8 cellular contexts compared by ENCODE assay signal in the genomic region with DNA sequence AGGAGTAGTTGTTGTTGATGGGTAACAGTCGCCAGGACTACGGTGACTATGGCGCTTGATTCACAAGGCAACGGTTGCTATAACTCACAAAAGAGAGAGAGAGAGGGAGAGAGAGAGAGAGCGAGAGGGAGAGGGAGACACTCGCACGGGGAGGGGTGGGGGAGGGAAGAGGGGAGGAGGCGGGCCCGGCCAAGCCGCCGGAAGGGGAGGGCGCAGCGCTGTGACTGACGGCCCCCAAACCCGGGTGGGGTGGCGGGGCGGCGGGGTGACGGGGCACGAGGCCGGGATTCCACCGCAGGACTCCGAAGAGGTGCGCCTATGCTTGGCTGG. TPM values are rescaled to one million over a fixed set of nuclear protein-coding genes. Genes with fewer than 3 reads are reported as not detected.
DNase-seq lines count a peak whose midpoint lies in the region; ATAC-seq and TF ChIP-seq lines count a peak whose summit lies in the region.

A gene (minus strand): TSS at position 166 of the 330 bp plus-strand sequence. CDS start 130,413 bp downstream, outside the sequence.

- peaks cover 4% of the 10 kb centered on the region for H3K36me3 Mint-ChIP-seq in natural killer cell treated with Interleukin-12 subunit alpha and Interleukin-12 subunit beta and Interleukin-15 and Interleukin-18, amount 100 ng/mL, for 72 hours

- H3K36me3 ChIP-seq in DND-41 (ENCODE audit: insufficient read depth, low read length) (peaks cover 2% of the 10 kb centered on the region; the same call in 1 of the 2 replicates), H7 (replicated peaks; ENCODE audit: control insufficient read depth, insufficient read depth, low read length) (no peaks in the 10 kb centered on the region; the same call in 1 of the 2 replicates)

- no peaks in the 10 kb centered on the region for H3K9me3 ChIP-seq in DND-41 (ENCODE audit: insufficient read depth, low read length, severe bottlenecking)

- ATAC-seq in DND-41 (ENCODE audit: insufficient read depth, low read depth) = peak; percentile 68
- peak; percentile 83 to 88 for ATAC-seq in natural killer cell treated with Interleukin-12 subunit alpha and Interleukin-12 subunit beta and Interleukin-15 and Interleukin-18, amount 100 ng/mL, for 72 hours
- peak; percentile 71 for ATAC-seq in stimulated activated naive CD8-positive, alpha-beta T cell treated with anti-CD3 and anti-CD28 coated beads, Interleukin-15, Interleukin-2, amounts not matched to agents 100 U/mL and 50 U/mL, for 24 hours

- H3K4me1 ChIP-seq in DND-41 (ENCODE audit: insufficient read depth, low read length) = peaks cover 52% of the 10 kb centered on the region

- no peaks in the 10 kb centered on the region for H3K27me3 Mint-ChIP-seq in natural killer cell treated with Interleukin-12 subunit alpha and Interleukin-12 subunit beta and Interleukin-15 and Interleukin-18, amount 100 ng/mL, for 72 hours

- H3K27me3 ChIP-seq in DND-41 (ENCODE audit: insufficient read depth, low read length, poor library complexity) (no peaks in the 10 kb centered on the region), H7 (ENCODE audit: control insufficient read depth, insufficient read depth, low read length) (no peaks in the 10 kb centered on the region)

- CTCF ChIA-PET in RWPE1 (lab: Yijun Ruan, JAX) = no interaction called here

- peak within 1 kb of the TSS; percentile 80 for H3K4me2 ChIP-seq in DND-41 (ENCODE audit: insufficient read depth, low read length)

- peak within 1 kb of the TSS; percentile 77 to 100 for H3K4me3 ChIP-seq in DND-41 (ENCODE audit: low read depth in 1 of 2, low read length in 2 of 2)
- peak within 1 kb of the TSS; percentile 95 for H3K4me3 ChIP-seq in H7 (ENCODE audit: insufficient read depth, low read depth, low read length)
- H3K4me3 ChIP-seq in fibroblast of pulmonary artery (replicated peaks; ENCODE audit: low read depth, low read length) = peak within 1 kb of the TSS; percentile 88

- H4K20me1 ChIP-seq in DND-41 (ENCODE audit: insufficient read depth, low read length) = no peaks in the 10 kb centered on the region

- H3K27ac ChIP-seq in DND-41 (ENCODE audit: low read length) (peak within 1 kb of the TSS; percentile 100), RWPE1 (peak within 1 kb of the TSS; percentile 98)

- H3K4me3 Mint-ChIP-seq in natural killer cell treated with Interleukin-12 subunit alpha and Interleukin-12 subunit beta and Interleukin-15 and Interleukin-18, amount 100 ng/mL, for 72 hours = peak within 1 kb of the TSS; percentile 94

- DNase-seq in DND-41 (peak; percentile 88), H7 (peak; percentile 89), LoVo (ENCODE audit: low spot score) (peak; percentile 88), RWPE1 (ENCODE audit: low spot score) (peak; percentile 74), fibroblast of pulmonary artery (ENCODE audit: low read depth) (peak; percentile 97)
- DNase-seq in activated T-helper 9 cell treated with anti-CD3 and anti-CD28 coated beads, Interleukin-2, amount 50 U/mL, for 16 hours (ENCODE audit: low read depth) = peak; percentile 91
- DNase-seq in natural killer cell treated with Interleukin-12 subunit alpha and Interleukin-12 subunit beta and Interleukin-15 and Interleukin-18, amount 100 ng/mL, for 72 hours (ENCODE audit: low spot score) = peak; percentile 95
- DNase-seq in stimulated activated naive CD8-positive, alpha-beta T cell treated with anti-CD3 and anti-CD28 coated beads, Interleukin-15, Interleukin-2, amounts not matched to agents 100 U/mL and 50 U/mL, for 24 hours = peak; percentile 93

- TF ChIP-seq CTCF in DND-41 (IDR thresholded peaks at IDR 0.05; ENCODE audit: borderline replicate concordance, extremely low read depth, low read length, poor library complexity, severe bottlenecking) = no peak
- no peak for TF ChIP-seq CTCF in RWPE1 (conservative IDR thresholded peaks at IDR 0.05; ENCODE audit: low read depth)
- no peak for TF ChIP-seq CTCF in fibroblast of pulmonary artery (IDR thresholded peaks at IDR 0.05; ENCODE audit: low read length, missing control alignments)

- no peaks in the 10 kb centered on the region for H3K9me3 Mint-ChIP-seq in natural killer cell treated with Interleukin-12 subunit alpha and Interleukin-12 subunit beta and Interleukin-15 and Interleukin-18, amount 100 ng/mL, for 72 hours

- H3K27ac Mint-ChIP-seq in natural killer cell treated with Interleukin-12 subunit alpha and Interleukin-12 subunit beta and Interleukin-15 and Interleukin-18, amount 100 ng/mL, for 72 hours = peak within 1 kb of the TSS; percentile 93 to 97

- peaks cover 34 to 53% of the 10 kb centered on the region in 2 donors for H3K4me1 Mint-ChIP-seq in natural killer cell treated with Interleukin-12 subunit alpha and Interleukin-12 subunit beta and Interleukin-15 and Interleukin-18, amount 100 ng/mL, for 72 hours (ENCODE audit: low read depth in 2 of 2)

- peak within 1 kb of the TSS; percentile 93 for H2AFZ ChIP-seq in DND-41 (ENCODE audit: low read depth, low read length)

- H3K79me2 ChIP-seq in DND-41 (ENCODE audit: insufficient read depth, low read length) = peaks cover 73% of the 10 kb centered on the region

- POLR2A ChIA-PET in RWPE1 (lab: Yijun Ruan, JAX; ENCODE audit: low non-redundant PET) = no interaction called here

- peak within 1 kb of the TSS; percentile 97 for H3K9ac ChIP-seq in DND-41 (ENCODE audit: low read depth, low read length)

RNA-seq across cellular contexts. Expression of the gene that starts here (rescaled TPM):
- 3.7 and 4.3 TPM in 2 replicates for total RNA-seq in H7 (2014; rRNA removed; shearing (Covaris generic))
- total RNA-seq in natural killer cell treated with Interleukin-12 subunit alpha and Interleukin-12 subunit beta and Interleukin-15 and Interleukin-18, amount 100 ng/mL, for 72 hours = 10 to 100 TPM; 17.2 to 22.5 TPM

Comparison
In these comparisons a context has a peak if more than half of its experiments do, and no peak if none do; other contexts are left out.
1. Peak in every context shown above with its lines: DNase-seq, ATAC-seq, H3K4me3 ChIP-seq and H3K27ac ChIP-seq.